13 cellular contexts compared by ENCODE assay signal in the genomic region with DNA sequence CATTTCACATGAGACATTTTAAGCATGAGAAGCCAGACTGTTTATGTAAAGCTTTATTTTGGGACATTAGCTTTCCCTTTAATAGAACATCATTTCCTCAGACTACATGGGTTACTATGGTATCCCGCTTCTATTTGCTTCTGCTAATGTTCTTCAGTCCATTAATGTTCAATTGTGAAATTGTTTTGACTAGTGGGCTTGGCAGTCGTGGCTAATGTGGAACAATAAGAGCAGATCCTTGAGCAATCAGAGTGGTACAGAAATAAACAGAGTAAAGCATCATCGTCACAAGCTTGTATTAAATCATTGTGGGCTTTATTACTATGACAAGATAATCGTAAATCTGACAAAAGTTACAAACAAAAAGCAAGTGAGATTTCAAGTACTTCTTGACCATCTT.
DNase-seq lines count a peak whose midpoint lies in the region; TF ChIP-seq lines count a peak whose summit lies in the region.
"Had no signal": no experiment of that assay in that cellular context is flagged by ENCODE, and none has a peak within 500 bp of the region (broad histone marks: within the 10 kb centered on the region; RNA-seq: fewer than 3 reads in every experiment).

No MANE protein-coding gene starts in this region.

- H3K4me1 ChIP-seq in tibial nerve (peaks cover 0 to 8% (median 0%) of the 10 kb centered on the region in 4 donors), thyroid gland (peaks cover 18 to 22% of the 10 kb centered on the region in 2 donors)
- H3K4me1 ChIP-seq: spleen had no signal

- TF ChIP-seq POLR2A in tibial nerve (IDR thresholded peaks at IDR 0.05) (no peak), thyroid gland (IDR thresholded peaks at IDR 0.05) (no peak)

- H3K27ac ChIP-seq in tibial nerve (peak overlapping the region in 2 of 4 donors; percentile 18 to 36), substantia nigra (ENCODE audit: low read depth, low read length, poor library complexity, severe bottlenecking) (no peak overlapping the region), thyroid gland (no peak overlapping the region)
- H3K27ac ChIP-seq: spleen had no signal

- H3K4me3 ChIP-seq in tibial nerve, result no peak overlapping the region
- H3K4me3 ChIP-seq in thyroid gland (replicated peaks in 1 of 3), result no peak overlapping the region
- H3K4me3 ChIP-seq: spleen had no signal

- 62 to 67% methylated on average over 4 of the region's 4 CpGs for WGBS in tibial nerve, 2 donors
- 69 to 70% methylated on average over 4 of the region's 4 CpGs for WGBS in thyroid gland, 2 donors

- no peaks in the 10 kb centered on the region for H3K36me3 ChIP-seq in tibial nerve
- no peaks in the 10 kb centered on the region for H3K36me3 ChIP-seq in thyroid gland
- H3K36me3 ChIP-seq: spleen had no signal

- no peaks in the 10 kb centered on the region for H3K27me3 ChIP-seq in tibial nerve
- no peaks in the 10 kb centered on the region for H3K27me3 ChIP-seq in thyroid gland
- H3K27me3 ChIP-seq: spleen had no signal

- no peak for TF ChIP-seq CTCF in tibial nerve (IDR thresholded peaks at IDR 0.05)
- TF ChIP-seq CTCF in thyroid gland (IDR thresholded peaks at IDR 0.05), result no peak

- peak; percentile 9 to 73 for TF ChIP-seq EP300 in tibial nerve (IDR thresholded peaks at IDR 0.05)

- H3K9me3 ChIP-seq in tibial nerve (no peaks in the 10 kb centered on the region), thyroid gland (no peaks in the 10 kb centered on the region)
- H3K9me3 ChIP-seq: spleen had no signal

- intact Hi-C loops in thyroid gland (cut with DNase I), result no loop called here

- DNase-seq in NCI-H510A treated with DMSO at 0.1 percent for 48 hours (lab: John Stamatoyannopoulos, UW) (peak; percentile 48), NCI-H510A (lab: John Stamatoyannopoulos, UW) (no peak), NCI-H748 (lab: John Stamatoyannopoulos, UW; ENCODE audit: unreplicated experiment) (peak; percentile 99), fibroblast of the conjunctiva (ENCODE audit: low read depth) (peak; percentile 76), tibial nerve (ENCODE audit: low spot score in 2 of 2) (peak in 1 of 2 donors; percentile 29), cortex of kidney (lab: John Stamatoyannopoulos, UW) (no peak), substantia nigra (lab: John Stamatoyannopoulos, UW) (no peak), thyroid gland (no peak)
- DNase-seq: activated naive CD4-positive, alpha-beta T cell treated with anti-CD3 and anti-CD28 coated beads, Interleukin-2, amount 50 U/mL, for 16 hours; effector CD4-positive, alpha-beta T cell; GF-D8; NK-92 treated with Interleukin-12 subunit alpha and Interleukin-12 subunit beta, amount 100 ng/mL, for 24 hours; spleen had no signal

Comparison
In these comparisons a context has a peak if more than half of its experiments do, and no peak if none do; other contexts are left out.
1. DNase-seq: peak in NCI-H510A treated with DMSO at 0.1 percent for 48 hours (single experiment), NCI-H748 (single experiment) and fibroblast of the conjunctiva (single experiment); none in NCI-H510A (single experiment), cortex of kidney (single experiment), substantia nigra (0 of 49) and thyroid gland (0 of 2).